In genomic region chr13:31722684-31723083, GRCh38 we compare ENCODE assay signal across 23 cellular contexts. TPM values are rescaled to one million over a fixed set of nuclear protein-coding genes. Genes with fewer than 3 reads are reported as not detected.
A peak's percentile ranks its signal among the peaks of the same experiment; 100 is the strongest.
DNase-seq lines count a peak whose midpoint lies in the region; ATAC-seq, FAIRE-seq and TF ChIP-seq lines count a peak whose summit lies in the region.
"Had no signal": no experiment of that assay in that cellular context is flagged by ENCODE, and none has a peak within 500 bp of the region (broad histone marks: within the 10 kb centered on the region; RNA-seq: fewer than 3 reads in every experiment).

No MANE protein-coding gene starts in this region.

- no peak overlapping the region for H3K4me3 Mint-ChIP-seq in mesothelial cell of epicardium
- H3K4me3 Mint-ChIP-seq: activated naive CD4-positive, alpha-beta T cell treated with anti-CD3 and anti-CD28 coated beads, Interleukin-2, amount 50 U/mL, for 24 hours; activated T-cell treated with anti-CD3 and anti-CD28 coated beads, Interleukin-2, amount 50 U/mL, for 4 hours; central memory CD8-positive, alpha-beta T cell; stimulated activated naive B cell treated with anti-CD40 and anti-IgM and Interleukin-4, amounts not matched to agents 10 μg/mL and 1 μg/mL and 100 μg/mL, for 72 hours had no signal

- H3K27ac Mint-ChIP-seq in mesothelial cell of epicardium = peak overlapping the region; percentile 10
- H3K27ac Mint-ChIP-seq: activated naive CD4-positive, alpha-beta T cell treated with anti-CD3 and anti-CD28 coated beads, Interleukin-2, amount 50 U/mL, for 24 hours; progenitor cell of endocrine pancreas; stimulated activated naive B cell treated with anti-CD40 and anti-IgM and Interleukin-4, amounts not matched to agents 10 μg/mL and 1 μg/mL and 100 μg/mL, for 72 hours had no signal

- TF ChIP-seq POLR2A in GM12891 (IDR thresholded peaks at IDR 0.05; ENCODE audit: low read depth, low read length) = no peak

- no peaks in the 10 kb centered on the region for H3K36me3 Mint-ChIP-seq in mesothelial cell of epicardium
- H3K36me3 Mint-ChIP-seq: activated naive CD4-positive, alpha-beta T cell treated with anti-CD3 and anti-CD28 coated beads, Interleukin-2, amount 50 U/mL, for 24 hours; stimulated activated naive B cell treated with anti-CD40 and anti-IgM and Interleukin-4, amounts not matched to agents 10 μg/mL and 1 μg/mL and 100 μg/mL, for 72 hours had no signal

- peaks cover 4% of the 10 kb centered on the region for H3K9me3 Mint-ChIP-seq in mesothelial cell of epicardium

- peaks cover 17% of the 10 kb centered on the region for H3K4me1 Mint-ChIP-seq in mesothelial cell of epicardium
- H3K4me1 Mint-ChIP-seq: activated naive CD4-positive, alpha-beta T cell treated with anti-CD3 and anti-CD28 coated beads, Interleukin-2, amount 50 U/mL, for 24 hours; central memory CD8-positive, alpha-beta T cell; stimulated activated naive B cell treated with anti-CD40 and anti-IgM and Interleukin-4, amounts not matched to agents 10 μg/mL and 1 μg/mL and 100 μg/mL, for 72 hours had no signal

- TF ChIP-seq CTCF in mesothelial cell of epicardium (IDR thresholded peaks at IDR 0.05; ENCODE audit: unreplicated experiment) = no peak

- peaks cover 13% of the 10 kb centered on the region for H3K27me3 Mint-ChIP-seq in mesothelial cell of epicardium (ENCODE audit: low read depth)

- DNase-seq in EH (ENCODE audit: low read depth) (peak; percentile 8), NCI-H2081 (lab: John Stamatoyannopoulos, UW) (peak; percentile 46 to 69), astrocyte of the hippocampus (ENCODE audit: low read depth, low spot score) (peak; percentile 8), mesothelial cell of epicardium (ENCODE audit: low spot score in 2 of 2, unreplicated experiment in 2 of 2) (peak in 1 of 2 experiments; percentile 63), RPMI8226 (no peak), GM12891 (ENCODE audit: insufficient read length, low spot score) (no peak)
- no peak for DNase-seq in stimulated activated CD4-positive, alpha-beta T cell treated with anti-CD3 and anti-CD28 coated beads, Interleukin-1b, Interleukin-23, amount 100 ng/mL, for 48 hours
- DNase-seq: activated CD4-positive, alpha-beta T cell treated with anti-CD3 and anti-CD28 coated beads, Interleukin-2, amount 50 U/mL, for 48 hours; activated T-cell treated with anti-CD3 and anti-CD28 coated beads, Interleukin-2, amount 50 U/mL, for 4 hours; C1 segment of cervical spinal cord; gastrocnemius medialis; NCI-H1436 treated with DMSO at 0.1 percent for 48 hours; NCI-H510A treated with DMSO at 0.1 percent for 48 hours; stimulated activated CD4-positive, alpha-beta T cell treated with anti-CD3 and anti-CD28 coated beads, Interleukin-12 subunit alpha, Interleukin-12 subunit beta, amount 100 ng/mL, for 4 hours; stimulated activated naive B cell treated with anti-CD40 and anti-IgM and Interleukin-4, amounts not matched to agents 10 μg/mL and 1 μg/mL and 100 μg/mL, for 72 hours; transverse colon had no signal

- no peak for FAIRE-seq in GM12891 (lab: Jason Lieb, UNC)

- ATAC-seq in HG02884 (IDR thresholded peaks at IDR 0.05; ENCODE audit: unreplicated experiment) = no peak
- ATAC-seq: activated T-cell treated with anti-CD3 and anti-CD28 coated beads, Interleukin-2, amount 50 U/mL, for 4 hours; gastrocnemius medialis; left lobe of liver; Panc1; stimulated activated naive B cell treated with anti-CD40 and anti-IgM and Interleukin-4, amounts not matched to agents 10 μg/mL and 1 μg/mL and 100 μg/mL, for 72 hours had no signal

TF ChIP-seq in GM12891, 5 proteins besides CTCF, POLR2A, EP300 and RAD21:
- TF ChIP-seq POLR2AphosphoS5 (IDR thresholded peaks at IDR 0.05; ENCODE audit: low read depth, low read length) = no peak
- TF ChIP-seq TAF1 (IDR thresholded peaks at IDR 0.05; ENCODE audit: low read depth, low read length) = no peak
- no peak for TF ChIP-seq POU2F2 (IDR thresholded peaks at IDR 0.05; ENCODE audit: low read depth, low read length)
- no peak for TF ChIP-seq SPI1 (IDR thresholded peaks at IDR 0.05; ENCODE audit: low read depth, low read length)
- TF ChIP-seq PAX5 (IDR thresholded peaks at IDR 0.05; ENCODE audit: insufficient read depth, low read length, severe bottlenecking) = no peak

RNA-seq across cellular contexts. Expression of gene RXFP2, which starts 16.6 kb away (rescaled TPM):
- 0.35 to 0.59 TPM (median 0.45 TPM) in 3 replicates for total RNA-seq in mesothelial cell of epicardium
- not detected for polyA plus RNA-seq in GM12891 (2012; ENCODE audit: low read depth, missing spikeins)
- total RNA-seq: activated T-cell treated with anti-CD3 and anti-CD28 coated beads, Interleukin-2, amount 50 U/mL, for 4 hours; left lobe of liver; myocyte; progenitor cell of endocrine pancreas; transverse colon had no signal

Comparison
In these comparisons a context has a peak if more than half of its experiments do, and no peak if none do; other contexts are left out.
1. DNase-seq: peak in EH (single experiment), NCI-H2081 (2 of 2) and astrocyte of the hippocampus (single experiment); none in RPMI8226 (single experiment), stimulated activated CD4-positive, alpha-beta T cell treated with anti-CD3 and anti-CD28 coated beads, Interleukin-1b, Interleukin-23, amount 100 ng/mL, for 48 hours (single experiment) and GM12891 (single experiment).